ENCODE assay signal across 8 cellular contexts in genomic region chr15:57861039-57861638, GRCh38.
DNase-seq lines count a peak whose midpoint lies in the region; ATAC-seq and TF ChIP-seq lines count a peak whose summit lies in the region.

No MANE protein-coding gene starts in this region.

- H3K9me3 ChIP-seq in iPS DF 6.9 (ENCODE audit: control insufficient read depth, insufficient read depth, low read length): no peaks in the 10 kb centered on the region; the same call in 1 of the 2 replicates
- no peaks in the 10 kb centered on the region for H3K9me3 ChIP-seq in spleen

- WGBS in iPS DF 6.9 (ENCODE audit: insufficient coverage, insufficient read length): no CpG with 5 or more reads among the region's 6 CpGs
- 15 to 22% (median 20%) methylated on average over 6 of the region's 6 CpGs for WGBS in spleen, 5 donors

- H3K27me3 ChIP-seq in iPS DF 6.9 (ENCODE audit: control insufficient read depth, insufficient read depth, low read length) (no peaks in the 10 kb centered on the region), spleen (replicated peaks in 1 of 7) (no peaks in the 10 kb centered on the region)

- H3K36me3 ChIP-seq in iPS DF 6.9 (ENCODE audit: control insufficient read depth, insufficient read depth, low read length) (no peaks in the 10 kb centered on the region), spleen (no peaks in the 10 kb centered on the region)

- no peak overlapping the region for H3K27ac ChIP-seq in iPS DF 6.9 (ENCODE audit: low read length)
- H3K27ac ChIP-seq in spleen: no peak overlapping the region

- no peak for ATAC-seq in GM21447 (IDR thresholded peaks at IDR 0.05; ENCODE audit: unreplicated experiment)
- ATAC-seq in GM21723 (IDR thresholded peaks at IDR 0.05; ENCODE audit: unreplicated experiment): no peak

- H3K4me3 ChIP-seq in iPS DF 6.9 (ENCODE audit: low read length) (no peak overlapping the region), spleen (no peak overlapping the region)

- DNase-seq in COR-L47 (lab: John Stamatoyannopoulos, UW) (peak; percentile 11), H4 (ENCODE audit: low spot score) (peak; percentile 48), NCI-H69 (lab: John Stamatoyannopoulos, UW) (peak; percentile 58), astrocyte of the hippocampus (ENCODE audit: low read depth, low spot score) (peak; percentile 71), iPS DF 6.9 (ENCODE audit: low read depth, low spot score) (peak; percentile 50), spleen (no peak)

- H3K4me1 ChIP-seq in iPS DF 6.9 (ENCODE audit: control insufficient read depth, insufficient read depth, low read length): no peaks in the 10 kb centered on the region
- H3K4me1 ChIP-seq in spleen: peaks cover 0 to 6% (median 0%) of the 10 kb centered on the region in 6 donors

- intact Hi-C loops in spleen (cut with DNase I; ENCODE audit: low total_unique reads): loop anchor here (5.0 kb wide), 1 partner anchor 304 kb away; no protein-coding TSS in a partner anchor

- TF ChIP-seq CTCF in spleen (IDR thresholded peaks at IDR 0.05 in 8 of 11, conservative IDR thresholded peaks at IDR 0.05 in 3 of 11): peak; percentile 40 to 86 (median 77)

- no peak for TF ChIP-seq POLR2A in spleen (IDR thresholded peaks at IDR 0.05)
